8 cellular contexts compared by ENCODE assay signal in the genomic region with DNA sequence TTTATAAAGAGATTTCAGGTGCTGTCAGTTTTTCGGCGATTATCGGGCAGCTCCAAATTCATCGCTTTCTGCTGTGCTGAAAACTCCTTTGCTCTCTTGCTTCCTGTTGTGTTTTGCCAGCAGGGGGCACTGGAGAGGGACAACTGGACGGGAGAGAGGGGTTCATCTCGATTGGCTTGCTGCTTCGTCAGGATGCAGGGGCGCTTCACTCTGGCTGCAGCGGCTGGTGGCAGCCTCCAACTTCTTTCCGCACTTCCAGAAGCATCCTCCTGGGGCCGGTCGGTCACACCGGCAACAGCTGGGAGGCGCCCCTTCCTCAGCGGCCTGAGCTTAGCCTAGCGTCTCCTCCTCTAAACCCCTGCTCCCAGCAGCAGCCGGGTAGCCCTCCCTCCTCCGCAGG. TPM values are rescaled to one million over a fixed set of nuclear protein-coding genes. Genes with fewer than 3 reads are reported as not detected.
DNase-seq lines count a peak whose midpoint lies in the region; ATAC-seq and TF ChIP-seq lines count a peak whose summit lies in the region.

No MANE protein-coding gene starts in this region.

- H3K4me1 ChIP-seq in OCI-LY1 (ENCODE audit: insufficient read depth, low read length, severe bottlenecking): peaks cover 34% of the 10 kb centered on the region
- H3K4me1 ChIP-seq in heart left ventricle: no peaks in the 10 kb centered on the region
- H3K4me1 ChIP-seq in psoas muscle: no peaks in the 10 kb centered on the region
- H3K4me1 ChIP-seq in transverse colon: no peaks in the 10 kb centered on the region

- H2AFZ ChIP-seq in OCI-LY1 (ENCODE audit: low read length): no peak overlapping the region

- peak; percentile 19 for DNase-seq in GM12865 (ENCODE audit: low read depth)
- DNase-seq in activated naive CD4-positive, alpha-beta T cell (lab: John Stamatoyannopoulos, UW): peak; percentile 10 to 65 (median 49)
- DNase-seq in heart left ventricle: peak; percentile 37 to 67 (median 50)
- peak; percentile 64 to 77 for DNase-seq in psoas muscle
- peak; percentile 50 for DNase-seq in transverse colon
- DNase-seq in NCI-H1105 treated with DMSO at 0.1 percent for 48 hours (lab: John Stamatoyannopoulos, UW): no peak
- DNase-seq in NCI-H1048 (lab: John Stamatoyannopoulos, UW): no peak

- H3K27ac ChIP-seq in OCI-LY1 (ENCODE audit: low read depth, low read length, poor library complexity, severe bottlenecking) (no peak overlapping the region), heart left ventricle (no peak overlapping the region), psoas muscle (no peak overlapping the region), transverse colon (no peak overlapping the region)

- H4K20me1 ChIP-seq in OCI-LY1 (ENCODE audit: insufficient read depth, low read length): no peaks in the 10 kb centered on the region

- H3F3A ChIP-seq in OCI-LY1 (ENCODE audit: insufficient read depth, low read length): no peaks in the 10 kb centered on the region

- H3K9me3 ChIP-seq in OCI-LY1 (ENCODE audit: low read length): no peaks in the 10 kb centered on the region
- no peaks in the 10 kb centered on the region for H3K9me3 ChIP-seq in heart left ventricle
- H3K9me3 ChIP-seq in psoas muscle: no peaks in the 10 kb centered on the region
- no peaks in the 10 kb centered on the region for H3K9me3 ChIP-seq in transverse colon

- H3K27me3 ChIP-seq in OCI-LY1 (ENCODE audit: insufficient read depth, low read length): no peaks in the 10 kb centered on the region
- H3K27me3 ChIP-seq in heart left ventricle: peaks cover 0 to 6% (median 0%) of the 10 kb centered on the region in 9 donors
- peaks cover 0 to 4% (median 0%) of the 10 kb centered on the region in 3 donors for H3K27me3 ChIP-seq in psoas muscle (ENCODE audit: insufficient read depth in 3 of 3, low read length in 2 of 3)
- no peaks in the 10 kb centered on the region for H3K27me3 ChIP-seq in transverse colon

- ATAC-seq in heart left ventricle (peak in 3 of 4 donors; percentile 7 to 63 (median 48)), psoas muscle (peak in 3 of 4 donors; percentile 55 to 71 (median 68))

- no peaks in the 10 kb centered on the region for H3K79me2 ChIP-seq in OCI-LY1 (ENCODE audit: insufficient read depth, low read length)

- WGBS in heart left ventricle, 4 donors: 18 to 30% (median 22%) methylated on average over 18 of the region's 18 CpGs
- WGBS in psoas muscle, 3 donors: 10 to 23% (median 15%) methylated on average over 18 of the region's 18 CpGs
- 52% methylated on average over 18 of the region's 18 CpGs; no CpG with 5 or more reads in 1 of the 2 donors for WGBS in transverse colon (ENCODE audit: low coverage in 1 of 2), 2 donors

- H3K36me3 ChIP-seq in OCI-LY1 (ENCODE audit: insufficient read depth, low read length) (no peaks in the 10 kb centered on the region), heart left ventricle (no peaks in the 10 kb centered on the region), psoas muscle (ENCODE audit: insufficient read depth in 1 of 2, low read depth in 1 of 2) (no peaks in the 10 kb centered on the region), transverse colon (no peaks in the 10 kb centered on the region)

- TF ChIP-seq POLR2A in heart left ventricle (IDR thresholded peaks at IDR 0.05) (no peak), transverse colon (IDR thresholded peaks at IDR 0.05) (no peak)

- H3K4me2 ChIP-seq in OCI-LY1 (ENCODE audit: low read length): no peak overlapping the region

- no peak for TF ChIP-seq EP300 in transverse colon (IDR thresholded peaks at IDR 0.05; ENCODE audit: low read depth)

- peak; percentile 28 for TF ChIP-seq CTCF in GM12865 (IDR thresholded peaks at IDR 0.05; ENCODE audit: insufficient read depth, low read depth, low read length, missing control alignments)
- peak; percentile 27; the same call in 1 of the 2 replicates for TF ChIP-seq CTCF in OCI-LY1 (IDR thresholded peaks at IDR 0.05; ENCODE audit: low read length)
- peak; percentile 17 to 64 (median 46) for TF ChIP-seq CTCF in heart left ventricle (IDR thresholded peaks at IDR 0.05)
- peak; percentile 49 for TF ChIP-seq CTCF in psoas muscle (IDR thresholded peaks at IDR 0.05)
- peak in 4 of 5 experiments; percentile 21 to 37 (median 36) for TF ChIP-seq CTCF in transverse colon (IDR thresholded peaks at IDR 0.05)

- H3K4me3 ChIP-seq in GM12865 (ENCODE audit: low read depth, low read length) (no peak overlapping the region), OCI-LY1 (ENCODE audit: low read depth, low read length, poor library complexity, severe bottlenecking) (no peak overlapping the region), heart left ventricle (peak overlapping the region in 7 of 12 donors; percentile 3 to 34 (median 27)), psoas muscle (peak overlapping the region; percentile 35), transverse colon (peak overlapping the region in 1 of 4 donors; percentile 16)

- no peaks in the 10 kb centered on the region for H3K9me2 ChIP-seq in OCI-LY1 (ENCODE audit: low read depth, low read length)

- H3K9ac ChIP-seq in OCI-LY1 (ENCODE audit: low read length): no peak overlapping the region

- intact Hi-C loops in heart left ventricle (cut with DNase I) (loop anchor here in 1 of 10 donors (5.0 kb wide), 1 partner anchor 120 kb away; no protein-coding TSS in a partner anchor), psoas muscle (cut with DNase I) (no loop called here), transverse colon (cut with DNase I; ENCODE audit: low total_unique reads) (no loop called here)

- in situ Hi-C loops in transverse colon (cut with MboI; ENCODE audit: low pct_ligation_motif_present in 1 of 4, low pct_unique_long_range_greater_than_20kb in 1 of 4, low sequenced_read_pairs in 3 of 4): no loop called here

RNA-seq across cellular contexts. Expression of a gene that starts 29.5 kb away (rescaled TPM):
- total RNA-seq in heart left ventricle: 10 to 100 TPM; 11.0 to 20.3 (median 13.2) TPM
- polyA plus RNA-seq in heart left ventricle: 10 to 100 TPM; 11.7 to 25.9 TPM
- 10 to 100 TPM; 19.1 to 24.4 (median 20.7) TPM for total RNA-seq in psoas muscle
- polyA plus RNA-seq in psoas muscle: 10 to 100 TPM; 20.9 to 52.3 (median 24.0) TPM
- 10 to 100 TPM; 11.9 to 37.8 (median 25.9) TPM for total RNA-seq in transverse colon

Comparison
In these comparisons a context has a peak if more than half of its experiments do, and no peak if none do; other contexts are left out.
1. DNase-seq: peak in GM12865 (single experiment), activated naive CD4-positive, alpha-beta T cell (4 of 4), heart left ventricle (5 of 5), psoas muscle (2 of 2) and transverse colon (single experiment); none in NCI-H1105 treated with DMSO at 0.1 percent for 48 hours (single experiment) and NCI-H1048 (single experiment).
2. H3K4me3 ChIP-seq: peak in heart left ventricle (7 of 12) and psoas muscle (single experiment); none in GM12865 (single experiment) and OCI-LY1 (single experiment).
3. Peak in every context shown above with its lines, with median percentiles within 50 percentile points of each other: CTCF ChIP-seq.